Comparison of ENCODE assay signal across 34 cellular contexts in the genomic region with DNA sequence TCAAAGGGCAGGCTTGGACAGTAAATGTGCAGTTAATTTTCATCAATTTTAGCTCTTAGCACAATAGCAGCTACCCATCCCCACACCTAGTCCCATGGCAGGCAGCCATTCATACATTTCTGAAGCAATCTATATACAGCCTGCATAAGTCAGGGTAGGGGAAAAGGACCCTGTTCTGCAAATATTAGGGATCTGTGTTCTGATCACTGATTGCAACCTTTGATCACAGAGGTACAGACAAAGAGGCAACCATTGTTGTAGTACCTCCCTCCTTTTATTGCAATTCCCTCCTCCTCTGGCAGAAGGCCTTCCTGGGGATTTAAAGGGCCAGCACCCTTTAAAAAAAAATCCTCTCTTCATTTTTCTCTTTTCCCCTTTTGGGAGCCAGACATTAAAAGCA.
"Had no signal": no experiment of that assay in that cellular context is flagged by ENCODE, and none has a peak within 500 bp of the region (broad histone marks: within the 10 kb centered on the region; RNA-seq: fewer than 3 reads in every experiment).

No MANE protein-coding gene starts in this region.

- H3K4me1 Mint-ChIP-seq: activated CD4-positive, alpha-beta T cell treated with anti-CD3 and anti-CD28 coated beads, Interleukin-2, amount 10 ng/mL, durations not matched to agents 24 days and 14 days; activated CD8-positive, alpha-beta memory T cell treated with anti-CD3 and anti-CD28 coated beads, Interleukin-2, amount 10 ng/mL, durations not matched to agents 7 days and 5 days; activated naive CD4-positive, alpha-beta T cell treated with anti-CD3 and anti-CD28 coated beads, Interleukin-2, amount 10 ng/mL, durations not matched to agents 7 days and 5 days; activated naive CD8-positive, alpha-beta T cell treated with anti-CD3 and anti-CD28 coated beads, Interleukin-2, amount 10 ng/mL, durations not matched to agents 7 days and 5 days; brain had no signal

- H3K9me3 ChIP-seq: colonic mucosa had no signal

- FAIRE-seq: frontal cortex had no signal

- H3K4me3 ChIP-seq: ascending aorta, breast epithelium, cardiac muscle cell, colonic mucosa had no signal

- H3K27ac ChIP-seq: ascending aorta, breast epithelium, cardiac muscle cell, colonic mucosa, WERI-Rb-1 had no signal

- H3K36me3 Mint-ChIP-seq: activated naive CD4-positive, alpha-beta T cell treated with anti-CD3 and anti-CD28 coated beads, Interleukin-2, amount 10 ng/mL, durations not matched to agents 7 days and 5 days had no signal

- H3K4me3 Mint-ChIP-seq: activated CD4-positive, alpha-beta memory T cell treated with anti-CD3 and anti-CD28 coated beads for 36 hours; activated CD4-positive, alpha-beta T cell treated with anti-CD3 and anti-CD28 coated beads for 36 hours; activated CD4-positive, alpha-beta T cell treated with anti-CD3 and anti-CD28 coated beads, Interleukin-2, amount 10 ng/mL, durations not matched to agents 24 days and 14 days; activated CD8-positive, alpha-beta memory T cell treated with anti-CD3 and anti-CD28 coated beads, Interleukin-2, amount 10 ng/mL, durations not matched to agents 7 days and 5 days; activated CD8-positive, alpha-beta T cell treated with anti-CD3 and anti-CD28 coated beads, Interleukin-2, amount 10 ng/mL, durations not matched to agents 7 days and 5 days; activated naive CD4-positive, alpha-beta T cell treated with anti-CD3 and anti-CD28 coated beads, Interleukin-2, amount 10 ng/mL, durations not matched to agents 7 days and 5 days; activated naive CD8-positive, alpha-beta T cell treated with anti-CD3 and anti-CD28 coated beads, Interleukin-2, amount 10 ng/mL, durations not matched to agents 7 days and 5 days; activated T-helper 1 cell treated with anti-CD3 and anti-CD28 coated beads, Interleukin-12 subunit alpha, Interleukin-12 subunit beta, Interleukin-2, Interleukin-4 antibody, amounts not matched to agents 30 ng/mL and 10 ng/mL and 1 ng/mL, durations not matched to agents 14 hours and 24 hours and 36 hours; brain; endodermal cell; T-helper 17 cell; T-helper 2 cell treated with Interferon-gamma antibody and Interleukin-4, amounts not matched to agents 5 μg/mL and 100 μg/mL, for 36 hours had no signal

- H3K36me3 ChIP-seq: breast epithelium, cardiac muscle cell, colonic mucosa, WERI-Rb-1 had no signal

- DNase-seq: activated CD4-positive, alpha-beta memory T cell treated with anti-CD3 and anti-CD28 coated beads for 36 hours; activated CD4-positive, alpha-beta T cell treated with anti-CD3 and anti-CD28 coated beads for 36 hours; activated CD4-positive, alpha-beta T cell treated with anti-CD3 and anti-CD28 coated beads, Interleukin-2, amount 10 ng/mL, durations not matched to agents 24 days and 14 days; activated CD4-positive, CD25-positive, alpha-beta regulatory T cell; activated CD4-positive, CD25-positive, alpha-beta regulatory T cell treated with anti-CD3 and anti-CD28 coated beads, Interleukin-2, amount 50 U/mL, for 72 hours; activated CD8-positive, alpha-beta memory T cell treated with anti-CD3 and anti-CD28 coated beads, Interleukin-2, amount 10 ng/mL, durations not matched to agents 7 days and 5 days; activated CD8-positive, alpha-beta memory T cell treated with anti-CD3 and anti-CD28 coated beads, Interleukin-2, amount 50 U/mL, for 4 hours; activated CD8-positive, alpha-beta T cell treated with anti-CD3 and anti-CD28 coated beads, Interleukin-2, amount 10 ng/mL, durations not matched to agents 7 days and 5 days; activated gamma-delta T cell; activated naive CD4-positive, alpha-beta T cell; activated naive CD4-positive, alpha-beta T cell treated with anti-CD3 and anti-CD28 coated beads, Interleukin-2, amount 10 ng/mL, durations not matched to agents 7 days and 5 days; activated naive CD8-positive, alpha-beta T cell treated with anti-CD3 and anti-CD28 coated beads, Interleukin-2, amount 10 ng/mL, durations not matched to agents 7 days and 5 days; activated T-cell treated with anti-CD3 and anti-CD28 coated beads, Interleukin-2, amount 50 U/mL, for 1 hour; activated T-cell treated with anti-CD3 and anti-CD28 coated beads, Interleukin-2, amount 50 U/mL, for 48 hours; central memory CD4-positive, alpha-beta T cell; cerebellar nuclear complex; colonic mucosa; effector memory CD4-positive, alpha-beta T cell; endodermal cell; foreskin fibroblast; head of caudate nucleus; T-helper 1 cell; T-helper 17 cell; T1000; WERI-Rb-1 had no signal

- H3K27me3 Mint-ChIP-seq: activated CD4-positive, alpha-beta memory T cell treated with anti-CD3 and anti-CD28 coated beads for 36 hours; activated CD4-positive, alpha-beta T cell treated with anti-CD3 and anti-CD28 coated beads for 36 hours; activated CD4-positive, alpha-beta T cell treated with anti-CD3 and anti-CD28 coated beads, Interleukin-2, amount 10 ng/mL, durations not matched to agents 24 days and 14 days; activated CD8-positive, alpha-beta memory T cell treated with anti-CD3 and anti-CD28 coated beads, Interleukin-2, amount 10 ng/mL, durations not matched to agents 7 days and 5 days; activated naive CD4-positive, alpha-beta T cell treated with anti-CD3 and anti-CD28 coated beads, Interleukin-2, amount 10 ng/mL, durations not matched to agents 7 days and 5 days; activated naive CD8-positive, alpha-beta T cell treated with anti-CD3 and anti-CD28 coated beads, Interleukin-2, amount 10 ng/mL, durations not matched to agents 7 days and 5 days; brain; T-helper 17 cell had no signal

- H3K4me1 ChIP-seq: ascending aorta, breast epithelium, colonic mucosa had no signal

- H3K27me3 ChIP-seq: ascending aorta, breast epithelium, cardiac muscle cell, colonic mucosa had no signal

- H3K27ac Mint-ChIP-seq: activated CD4-positive, alpha-beta memory T cell treated with anti-CD3 and anti-CD28 coated beads for 36 hours; activated CD4-positive, alpha-beta T cell treated with anti-CD3 and anti-CD28 coated beads for 36 hours; activated CD4-positive, alpha-beta T cell treated with anti-CD3 and anti-CD28 coated beads, Interleukin-2, amount 10 ng/mL, durations not matched to agents 24 days and 14 days; activated CD8-positive, alpha-beta memory T cell treated with anti-CD3 and anti-CD28 coated beads, Interleukin-2, amount 10 ng/mL, durations not matched to agents 7 days and 5 days; activated CD8-positive, alpha-beta T cell treated with anti-CD3 and anti-CD28 coated beads, Interleukin-2, amount 10 ng/mL, durations not matched to agents 7 days and 5 days; activated naive CD4-positive, alpha-beta T cell treated with anti-CD3 and anti-CD28 coated beads, Interleukin-2, amount 10 ng/mL, durations not matched to agents 7 days and 5 days; activated naive CD4-positive, alpha-beta T cell treated with anti-CD3 and anti-CD28 coated beads, Interleukin-2, amount 50 U/mL, for 72 hours; activated naive CD8-positive, alpha-beta T cell treated with anti-CD3 and anti-CD28 coated beads, Interleukin-2, amount 10 ng/mL, durations not matched to agents 7 days and 5 days; activated T-helper 1 cell treated with anti-CD3 and anti-CD28 coated beads, Interleukin-12 subunit alpha, Interleukin-12 subunit beta, Interleukin-2, Interleukin-4 antibody, amounts not matched to agents 30 ng/mL and 10 ng/mL and 1 ng/mL, durations not matched to agents 14 hours and 24 hours and 36 hours; brain; endodermal cell; T-helper 17 cell; T-helper 2 cell treated with Interferon-gamma antibody and Interleukin-4, amounts not matched to agents 5 μg/mL and 100 μg/mL, for 36 hours had no signal

- ATAC-seq: activated CD4-positive, alpha-beta T cell treated with anti-CD3 and anti-CD28 coated beads for 36 hours; activated CD8-positive, alpha-beta memory T cell treated with anti-CD3 and anti-CD28 coated beads, Interleukin-2, amount 10 ng/mL, durations not matched to agents 7 days and 5 days; activated CD8-positive, alpha-beta T cell treated with anti-CD3 and anti-CD28 coated beads, Interleukin-2, amount 10 ng/mL, durations not matched to agents 7 days and 5 days; activated naive CD4-positive, alpha-beta T cell treated with anti-CD3 and anti-CD28 coated beads, Interleukin-2, amount 50 U/mL, for 72 hours; esophagus mucosa; T-helper 17 cell had no signal
